ENCODE assay signal across 16 cellular contexts in genomic region chr6:129637340-129638054, GRCh38.
DNase-seq lines count a peak whose midpoint lies in the region; ATAC-seq and TF ChIP-seq lines count a peak whose summit lies in the region.
"Had no signal": no experiment of that assay in that cellular context is flagged by ENCODE, and none has a peak within 500 bp of the region (broad histone marks: within the 10 kb centered on the region; RNA-seq: fewer than 3 reads in every experiment).

No MANE protein-coding gene starts in this region.

- H3K27ac ChIP-seq in parathyroid adenoma (peak overlapping the region; percentile 18), upper lobe of right lung (no peak overlapping the region)
- H3K27ac ChIP-seq: suprapubic skin had no signal

- H3K4me2 ChIP-seq in parathyroid adenoma (ENCODE audit: low read length), result no peak overlapping the region

- POLR2A ChIA-PET in HEK293T (lab: Yijun Ruan, JAX), result no interaction called here

- H3K9me3 ChIP-seq in endocrine pancreas (ENCODE audit: control insufficient read depth, low read length), result no peaks in the 10 kb centered on the region
- no peaks in the 10 kb centered on the region for H3K9me3 ChIP-seq in parathyroid adenoma (ENCODE audit: control insufficient read depth, low read length)
- H3K9me3 ChIP-seq in upper lobe of right lung, result no peaks in the 10 kb centered on the region
- H3K9me3 ChIP-seq: MG63, suprapubic skin had no signal

- H3K27me3 ChIP-seq in endocrine pancreas (ENCODE audit: control insufficient read depth, insufficient read depth, low read length) (no peaks in the 10 kb centered on the region), parathyroid adenoma (ENCODE audit: control insufficient read depth, insufficient read depth, low read length) (no peaks in the 10 kb centered on the region), upper lobe of right lung (no peaks in the 10 kb centered on the region)
- H3K27me3 ChIP-seq: MG63, suprapubic skin had no signal

- peak overlapping the region; percentile 35 for H3K4me3 ChIP-seq in endocrine pancreas (ENCODE audit: control insufficient read depth, insufficient read depth, low read length)
- H3K4me3 ChIP-seq in parathyroid adenoma (ENCODE audit: low read depth, low read length), result no peak overlapping the region
- no peak overlapping the region for H3K4me3 ChIP-seq in upper lobe of right lung
- H3K4me3 ChIP-seq: MG63, smooth muscle cell, suprapubic skin had no signal

- CTCF ChIA-PET in HEK293T (lab: Yijun Ruan, JAX), result no interaction called here

- TF ChIP-seq CTCF in parathyroid adenoma (IDR thresholded peaks at IDR 0.05) (no peak), upper lobe of right lung (IDR thresholded peaks at IDR 0.05) (no peak)

- ATAC-seq in upper lobe of right lung, result no peak

- H3K9ac ChIP-seq in endocrine pancreas (ENCODE audit: control insufficient read depth, insufficient read depth, low read length) (no peak overlapping the region), parathyroid adenoma (no peak overlapping the region)

- intact Hi-C loops in upper lobe of right lung (cut with DNase I), result no loop called here

- H3K4me1 ChIP-seq in endocrine pancreas (ENCODE audit: control insufficient read depth, insufficient read depth, low read length) (peaks cover 8% of the 10 kb centered on the region), parathyroid adenoma (no peaks in the 10 kb centered on the region), upper lobe of right lung (no peaks in the 10 kb centered on the region)

- H3K36me3 ChIP-seq in endocrine pancreas (ENCODE audit: control insufficient read depth, insufficient read depth, low read length), result no peaks in the 10 kb centered on the region
- H3K36me3 ChIP-seq in parathyroid adenoma (ENCODE audit: control insufficient read depth, insufficient read depth, low read length), result no peaks in the 10 kb centered on the region
- H3K36me3 ChIP-seq in upper lobe of right lung, result peaks cover 29% of the 10 kb centered on the region

- no peak for DNase-seq in HEK293T (ENCODE audit: extremely low spot score)
- peak; percentile 84 for DNase-seq in NCI-H69 (lab: John Stamatoyannopoulos, UW)
- DNase-seq in NK-92 (lab: John Stamatoyannopoulos, UW; ENCODE audit: unreplicated experiment), result no peak
- DNase-seq in UCSD-AML1 (lab: John Stamatoyannopoulos, UW; ENCODE audit: unreplicated experiment), result no peak
- no peak for DNase-seq in upper lobe of right lung
- DNase-seq: activated CD4-positive, alpha-beta T cell treated with anti-CD3 and anti-CD28 coated beads for 1 hour; foreskin melanocyte; MG63; NCI-H187; NCI-H446 treated with DMSO at 0.1 percent for 48 hours; OCI-M1; posterior cingulate gyrus had no signal

- no peak overlapping the region for H2AFZ ChIP-seq in parathyroid adenoma

- H3K79me2 ChIP-seq in parathyroid adenoma, result no peaks in the 10 kb centered on the region

TF ChIP-seq in HEK293T, 16 proteins besides CTCF, POLR2A, EP300 and RAD21:
- TF ChIP-seq BHLHE40 (IDR thresholded peaks at IDR 0.05; ENCODE audit: borderline replicate concordance) (no peak), CTBP1 (IDR thresholded peaks at IDR 0.05; ENCODE audit: borderline replicate concordance) (no peak)
- TF ChIP-seq, protein P1, sequence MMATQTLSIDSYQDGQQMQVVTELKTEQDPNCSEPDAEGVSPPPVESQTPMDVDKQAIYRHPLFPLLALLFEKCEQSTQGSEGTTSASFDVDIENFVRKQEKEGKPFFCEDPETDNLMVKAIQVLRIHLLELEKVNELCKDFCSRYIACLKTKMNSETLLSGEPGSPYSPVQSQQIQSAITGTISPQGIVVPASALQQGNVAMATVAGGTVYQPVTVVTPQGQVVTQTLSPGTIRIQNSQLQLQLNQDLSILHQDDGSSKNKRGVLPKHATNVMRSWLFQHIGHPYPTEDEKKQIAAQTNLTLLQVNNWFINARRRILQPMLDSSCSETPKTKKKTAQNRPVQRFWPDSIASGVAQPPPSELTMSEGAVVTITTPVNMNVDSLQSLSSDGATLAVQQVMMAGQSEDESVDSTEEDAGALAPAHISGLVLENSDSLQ (IDR thresholded peaks at IDR 0.05), result peak; percentile 71
